ENCODE assay signal across 6 cellular contexts in genomic region chr5:136383882-136384281, GRCh38. TPM values are rescaled to one million over a fixed set of nuclear protein-coding genes. Genes with fewer than 3 reads are reported as not detected.
"Had no signal": no experiment of that assay in that cellular context is flagged by ENCODE, and none has a peak within 500 bp of the region (broad histone marks: within the 10 kb centered on the region; RNA-seq: fewer than 3 reads in every experiment).

No MANE protein-coding gene starts in this region.

RNA-seq across cellular contexts. Expression of gene TRPC7, which starts 18.5 kb away (rescaled TPM):
- total RNA-seq: LHCN-M2, NCI-H460, PC-3, Peyer's patch, Right ventricle myocardium superior, SJSA1 had no signal
